In the genomic region with DNA sequence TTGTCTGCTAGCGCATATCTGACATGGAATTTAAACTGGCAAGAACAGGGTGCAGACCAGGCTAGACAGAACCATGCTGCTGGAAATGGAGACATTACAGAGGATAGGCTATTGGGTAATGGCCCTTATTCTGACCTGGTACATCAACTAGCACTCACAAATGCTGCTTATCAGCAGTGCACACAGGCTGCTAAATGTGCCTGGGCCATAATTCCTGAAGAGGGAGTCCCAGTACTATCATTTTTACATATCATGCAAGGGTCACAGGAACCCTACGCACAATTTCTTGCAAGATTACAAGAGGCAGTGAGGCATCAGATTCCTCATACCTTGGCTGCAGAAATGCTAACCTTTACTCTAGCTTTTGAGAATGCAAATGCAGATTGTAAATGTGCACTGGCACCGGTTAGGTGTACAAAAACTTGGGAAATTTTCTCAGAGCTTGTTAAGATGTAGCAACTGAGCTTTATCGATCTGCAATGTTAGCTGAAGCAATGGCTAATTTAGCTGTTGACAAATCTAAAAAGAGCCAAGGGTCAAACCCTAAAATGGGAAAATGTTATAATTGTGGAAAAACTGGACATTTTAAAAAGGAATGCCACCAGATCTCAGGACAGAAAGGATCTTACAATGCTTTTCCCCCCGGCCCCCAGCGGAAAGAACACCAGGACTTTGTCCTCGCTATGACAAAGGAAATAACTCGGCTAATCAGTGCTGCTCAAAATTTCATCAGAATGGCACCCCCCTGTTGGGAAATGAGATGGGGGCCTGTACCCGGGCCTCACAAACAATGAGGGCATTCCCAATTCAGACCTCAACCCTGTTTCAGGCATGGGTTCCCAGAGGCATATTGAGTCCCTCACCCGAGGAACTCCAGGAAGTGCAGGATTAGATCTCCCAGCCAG, we compare ENCODE assay signal across 13 cellular contexts. TPM values are rescaled to one million over a fixed set of nuclear protein-coding genes. Genes with fewer than 3 reads are reported as not detected.
DNase-seq lines count a peak whose midpoint lies in the region; ATAC-seq and TF ChIP-seq lines count a peak whose summit lies in the region.
"Had no signal": no experiment of that assay in that cellular context is flagged by ENCODE, and none has a peak within 500 bp of the region (broad histone marks: within the 10 kb centered on the region; RNA-seq: fewer than 3 reads in every experiment).

No MANE protein-coding gene starts in this region.

- DNase-seq in GF-D8 (lab: John Stamatoyannopoulos, UW) = peak; percentile 64
- peak; percentile 65 for DNase-seq in NCI-H226
- DNase-seq in esophagus squamous epithelium (lab: John Stamatoyannopoulos, UW) = no peak
- DNase-seq in lower lobe of right lung = no peak
- DNase-seq in activated CD8-positive, alpha-beta memory T cell treated with anti-CD3 and anti-CD28 coated beads, Interleukin-2, amount 10 ng/mL, durations not matched to agents 7 days and 5 days = no peak
- no peak for DNase-seq in Ammon's horn (ENCODE audit: low spot score)
- DNase-seq in HuH-7 (ENCODE audit: low spot score) = no peak
- DNase-seq: activated gamma-delta T cell, dorsolateral prefrontal cortex, NCI-H1105 treated with DMSO at 0.1 percent for 48 hours, thyroid gland had no signal

- H3K27ac Mint-ChIP-seq in activated CD8-positive, alpha-beta memory T cell treated with anti-CD3 and anti-CD28 coated beads, Interleukin-2, amount 10 ng/mL, durations not matched to agents 7 days and 5 days = no peak overlapping the region

- 75 to 76% methylated on average over 8 to 9 of the region's 10 CpGs for WGBS in esophagus squamous epithelium, 2 donors

- no peak overlapping the region for H3K4me3 ChIP-seq in esophagus squamous epithelium
- H3K4me3 ChIP-seq in lower lobe of right lung = no peak overlapping the region
- H3K4me3 ChIP-seq: dorsolateral prefrontal cortex, thyroid gland had no signal

- H3K4me1 Mint-ChIP-seq in activated CD8-positive, alpha-beta memory T cell treated with anti-CD3 and anti-CD28 coated beads, Interleukin-2, amount 10 ng/mL, durations not matched to agents 7 days and 5 days = peaks cover 20% of the 10 kb centered on the region

- H3K4me3 Mint-ChIP-seq in activated CD8-positive, alpha-beta memory T cell treated with anti-CD3 and anti-CD28 coated beads, Interleukin-2, amount 10 ng/mL, durations not matched to agents 7 days and 5 days = no peak overlapping the region

- no peaks in the 10 kb centered on the region for H3K36me3 Mint-ChIP-seq in activated CD8-positive, alpha-beta memory T cell treated with anti-CD3 and anti-CD28 coated beads, Interleukin-2, amount 10 ng/mL, durations not matched to agents 7 days and 5 days

- H3K9me3 Mint-ChIP-seq in activated CD8-positive, alpha-beta memory T cell treated with anti-CD3 and anti-CD28 coated beads, Interleukin-2, amount 10 ng/mL, durations not matched to agents 7 days and 5 days (ENCODE audit: low read depth) = peaks cover 3% of the 10 kb centered on the region

- CTCF ChIA-PET in activated CD8-positive, alpha-beta memory T cell treated with anti-CD3 and anti-CD28 coated beads, Interleukin-2, amount 10 ng/mL, durations not matched to agents 7 days and 5 days (lab: Charles Lee) = interaction anchor here (1.0 to 2.7 kb wide), 7 partner anchors 10 to 349 kb away, joined by 3 to 9 read pairs (median 4); a partner anchor contains a TSS

- peak; percentile 42 to 49 for ATAC-seq in lower lobe of right lung
- ATAC-seq in HG03342 (IDR thresholded peaks at IDR 0.05; ENCODE audit: unreplicated experiment) = no peak
- no peak for ATAC-seq in activated CD8-positive, alpha-beta memory T cell treated with anti-CD3 and anti-CD28 coated beads, Interleukin-2, amount 10 ng/mL, durations not matched to agents 7 days and 5 days

- H3K27me3 ChIP-seq in esophagus squamous epithelium = no peaks in the 10 kb centered on the region
- no peaks in the 10 kb centered on the region for H3K27me3 ChIP-seq in lower lobe of right lung (ENCODE audit: low read depth)
- H3K27me3 ChIP-seq: dorsolateral prefrontal cortex, thyroid gland had no signal

- TF ChIP-seq CTCF in esophagus squamous epithelium (IDR thresholded peaks at IDR 0.05) (no peak), lower lobe of right lung (IDR thresholded peaks at IDR 0.05) (no peak)

- no peaks in the 10 kb centered on the region for H3K36me3 ChIP-seq in esophagus squamous epithelium
- H3K36me3 ChIP-seq in lower lobe of right lung = no peaks in the 10 kb centered on the region
- H3K36me3 ChIP-seq: thyroid gland had no signal

- intact Hi-C loops in esophagus squamous epithelium (cut with DNase I) = no loop called here
- intact Hi-C loops in lower lobe of right lung (cut with DNase I) = no loop called here

- peaks cover 6% of the 10 kb centered on the region for H3K27me3 Mint-ChIP-seq in activated CD8-positive, alpha-beta memory T cell treated with anti-CD3 and anti-CD28 coated beads, Interleukin-2, amount 10 ng/mL, durations not matched to agents 7 days and 5 days

- H3K9me3 ChIP-seq in esophagus squamous epithelium (no peaks in the 10 kb centered on the region), lower lobe of right lung (peaks cover 3% of the 10 kb centered on the region)
- H3K9me3 ChIP-seq: thyroid gland had no signal

- no peak for TF ChIP-seq POLR2A in esophagus squamous epithelium (IDR thresholded peaks at IDR 0.05)

- H3K27ac ChIP-seq in esophagus squamous epithelium (peak overlapping the region in 3 of 4 donors; percentile 69 to 80 (median 70)), lower lobe of right lung (no peak overlapping the region)
- H3K27ac ChIP-seq: dorsolateral prefrontal cortex, thyroid gland had no signal

- H3K4me1 ChIP-seq in esophagus squamous epithelium (peaks cover 0 to 28% (median 0%) of the 10 kb centered on the region in 3 donors), lower lobe of right lung (peaks cover 18% of the 10 kb centered on the region)
- H3K4me1 ChIP-seq: thyroid gland had no signal

RNA-seq across cellular contexts. Expression of a gene that starts 21.1 kb away (rescaled TPM):
- 1 to 10 TPM in 2 of 4 donors, under 1 TPM in 1, not detected in 1; 0.48 to 1.5 (median 1.1) TPM for total RNA-seq in esophagus squamous epithelium
- total RNA-seq in lower lobe of right lung = 23.5 TPM
- total RNA-seq in activated CD8-positive, alpha-beta memory T cell treated with anti-CD3 and anti-CD28 coated beads, Interleukin-2, amount 10 ng/mL, durations not matched to agents 7 days and 5 days = 10 to 100 TPM in 1 of 2 experiments, 1 to 10 TPM in 1; 10.0 to 11.9 TPM
- total RNA-seq: NCI-H460 had no signal

RNA-seq across cellular contexts. Expression of a gene that starts 36.5 kb away (rescaled TPM):
- total RNA-seq in esophagus squamous epithelium = 100 to 1,000 TPM in 1 of 4 donors, 1 to 10 TPM in 2, under 1 TPM in 1; 0.57 to 204 (median 2.6) TPM
- total RNA-seq in lower lobe of right lung = 53.5 TPM
- total RNA-seq in activated CD8-positive, alpha-beta memory T cell treated with anti-CD3 and anti-CD28 coated beads, Interleukin-2, amount 10 ng/mL, durations not matched to agents 7 days and 5 days = not detected
- total RNA-seq: NCI-H460 had no signal

RNA-seq across cellular contexts. Expression of a gene that starts 57.4 kb away (rescaled TPM):
- total RNA-seq in esophagus squamous epithelium = 1 to 10 TPM in 2 of 4 donors, under 1 TPM in 2; 0.61 to 2.5 (median 0.93) TPM
- total RNA-seq in lower lobe of right lung = 5.3 TPM
- total RNA-seq in activated CD8-positive, alpha-beta memory T cell treated with anti-CD3 and anti-CD28 coated beads, Interleukin-2, amount 10 ng/mL, durations not matched to agents 7 days and 5 days = 10 to 100 TPM; 87.0 to 99.8 TPM
- total RNA-seq: NCI-H460 had no signal

Comparison
In these comparisons a context has a peak if more than half of its experiments do, and no peak if none do; other contexts are left out.
1. DNase-seq: peak in GF-D8 (single experiment) and NCI-H226 (single experiment); none in esophagus squamous epithelium (single experiment), lower lobe of right lung (single experiment), activated CD8-positive, alpha-beta memory T cell treated with anti-CD3 and anti-CD28 coated beads, Interleukin-2, amount 10 ng/mL, durations not matched to agents 7 days and 5 days (single experiment), Ammon's horn (single experiment) and HuH-7 (single experiment).
2. ATAC-seq: peak in lower lobe of right lung (2 of 2); none in HG03342 (single experiment) and activated CD8-positive, alpha-beta memory T cell treated with anti-CD3 and anti-CD28 coated beads, Interleukin-2, amount 10 ng/mL, durations not matched to agents 7 days and 5 days (single experiment).